Comparison of ENCODE assay signal across 23 cellular contexts in the genomic region with DNA sequence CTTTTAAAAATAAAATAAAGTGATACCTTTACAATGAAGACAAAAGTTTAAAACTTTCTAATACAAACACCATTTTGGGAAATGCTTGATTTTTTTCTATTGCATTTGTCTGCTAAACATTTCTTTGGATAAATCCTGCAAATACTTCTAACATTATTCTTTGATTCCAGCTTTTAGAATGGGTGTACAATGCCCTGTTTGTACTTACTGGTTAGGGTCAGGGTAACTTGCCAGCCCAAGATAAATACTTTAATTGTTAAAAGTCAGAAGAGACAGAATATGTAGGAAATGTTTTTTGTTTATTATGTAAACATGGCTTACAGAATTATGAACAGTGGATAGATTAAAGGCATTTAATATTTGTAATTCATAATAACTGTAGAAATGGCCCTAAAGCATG.
A peak's percentile ranks its signal among the peaks of the same experiment; 100 is the strongest.
DNase-seq lines count a peak whose midpoint lies in the region; TF ChIP-seq lines count a peak whose summit lies in the region.
"Had no signal": no experiment of that assay in that cellular context is flagged by ENCODE, and none has a peak within 500 bp of the region (broad histone marks: within the 10 kb centered on the region; RNA-seq: fewer than 3 reads in every experiment).

No MANE protein-coding gene starts in this region.

- H3K27ac ChIP-seq in dorsolateral prefrontal cortex: peak overlapping the region in 24 of 59 donors; percentile 0 to 75 (median 48)
- H3K27ac ChIP-seq: A549; BLaER1 treated with 17β-estradiol and CSF1 and Interleukin-3, amounts not matched to agents 10 nM and 100 nM had no signal

- intact Hi-C loops in Calu3 (cut with micrococcal nuclease; ENCODE audit: unreplicated experiment): no loop called here
- intact Hi-C loops in dorsolateral prefrontal cortex (cut with DNase I): no loop called here

- H3K4me1 Mint-ChIP-seq in Calu3 (ENCODE audit: low read depth, unreplicated experiment): no peaks in the 10 kb centered on the region
- H3K4me1 Mint-ChIP-seq: CD14-positive monocyte, GM23338 had no signal

- no peak overlapping the region for H3K27ac Mint-ChIP-seq in Calu3 (ENCODE audit: unreplicated experiment)
- H3K27ac Mint-ChIP-seq: CD14-positive monocyte, GM23338, HFFc6 had no signal

- H3K27me3 ChIP-seq in dorsolateral prefrontal cortex: no peaks in the 10 kb centered on the region
- H3K27me3 ChIP-seq: BE2C; BLaER1 treated with 17β-estradiol and CSF1 and Interleukin-3, amounts not matched to agents 10 nM and 100 nM had no signal

- DNase-seq in Calu3: no peak
- DNase-seq in globus pallidus (ENCODE audit: low spot score): peak; percentile 58
- DNase-seq in pons (ENCODE audit: low spot score): peak; percentile 81
- DNase-seq in dorsolateral prefrontal cortex: no peak
- DNase-seq in NCI-H187 treated with DMSO at 0.1 percent for 48 hours (lab: John Stamatoyannopoulos, UW): no peak
- no peak for DNase-seq in activated naive CD4-positive, alpha-beta T cell (lab: John Stamatoyannopoulos, UW)
- DNase-seq: 8988T; ACHN; AML-193; BE2C; CD4-positive, alpha-beta T cell; CD8-positive, alpha-beta memory T cell; COR-L47; DMS153; DND-41; GDM1; HFFc6 had no signal

- TF ChIP-seq CTCF in Calu3 (IDR thresholded peaks at IDR 0.05; ENCODE audit: unreplicated experiment) (no peak), dorsolateral prefrontal cortex (IDR thresholded peaks at IDR 0.05 in 54 of 56, conservative IDR thresholded peaks at IDR 0.05 in 2 of 56; ENCODE audit: low read depth in 1 of 56, partially characterized antibody in 56 of 56) (no peak)

- TSS peak; percentile 11 for BruUV-seq in Calu3 (replicated peaks; lab: Mats Ljungman, UMichigan)

- H3K27me3 Mint-ChIP-seq in Calu3 (ENCODE audit: unreplicated experiment): no peaks in the 10 kb centered on the region
- H3K27me3 Mint-ChIP-seq: CD4-positive, alpha-beta T cell; CD8-positive, alpha-beta memory T cell had no signal

- H3K9me3 Mint-ChIP-seq in Calu3 (ENCODE audit: low read depth, unreplicated experiment): no peaks in the 10 kb centered on the region
- H3K9me3 Mint-ChIP-seq: CD14-positive monocyte; CD4-positive, alpha-beta T cell; CD8-positive, alpha-beta memory T cell; GM23338; HFFc6 had no signal

- CTCF ChIA-PET in Calu3 (lab: Charles Lee): no interaction called here

- H3K36me3 Mint-ChIP-seq in Calu3 (ENCODE audit: insufficient read depth, unreplicated experiment): peaks cover 37% of the 10 kb centered on the region

- H3K4me3 Mint-ChIP-seq in Calu3 (ENCODE audit: low read depth, unreplicated experiment): no peak overlapping the region
- H3K4me3 Mint-ChIP-seq: CD14-positive monocyte; CD4-positive, alpha-beta T cell; CD8-positive, alpha-beta memory T cell; GM23338; HFFc6 had no signal

- peak overlapping the region in 2 of 59 donors; percentile 5 to 34 for H3K4me3 ChIP-seq in dorsolateral prefrontal cortex
- H3K4me3 ChIP-seq: A549; BLaER1 treated with 17β-estradiol and CSF1 and Interleukin-3, amounts not matched to agents 10 nM and 100 nM; GM12878; GM23338; HAP-1 had no signal

Comparison
In these comparisons a context has a peak if more than half of its experiments do, and no peak if none do; other contexts are left out.
1. DNase-seq: peak in globus pallidus (single experiment) and pons (single experiment); none in Calu3 (single experiment), dorsolateral prefrontal cortex (0 of 10), NCI-H187 treated with DMSO at 0.1 percent for 48 hours (single experiment) and activated naive CD4-positive, alpha-beta T cell (0 of 4).